Comparison of ENCODE assay signal across 9 cellular contexts in genomic region chr6:83897094-83897493, GRCh38. TPM values are rescaled to one million over a fixed set of nuclear protein-coding genes. Genes with fewer than 3 reads are reported as not detected.
"Had no signal": no experiment of that assay in that cellular context is flagged by ENCODE, and none has a peak within 500 bp of the region (broad histone marks: within the 10 kb centered on the region; RNA-seq: fewer than 3 reads in every experiment).

No MANE protein-coding gene starts in this region.

RNA-seq across cellular contexts. Expression of gene RIPPLY2, which starts 43.9 kb away (rescaled TPM):
- total RNA-seq: OCI-LY7, PC-3, PC-9, Peyer's patch, Right ventricle myocardium inferior, Right ventricle myocardium superior, RPMI7951, SJSA1, T-cell had no signal
